ENCODE assay signal across 25 cellular contexts in the genomic region with DNA sequence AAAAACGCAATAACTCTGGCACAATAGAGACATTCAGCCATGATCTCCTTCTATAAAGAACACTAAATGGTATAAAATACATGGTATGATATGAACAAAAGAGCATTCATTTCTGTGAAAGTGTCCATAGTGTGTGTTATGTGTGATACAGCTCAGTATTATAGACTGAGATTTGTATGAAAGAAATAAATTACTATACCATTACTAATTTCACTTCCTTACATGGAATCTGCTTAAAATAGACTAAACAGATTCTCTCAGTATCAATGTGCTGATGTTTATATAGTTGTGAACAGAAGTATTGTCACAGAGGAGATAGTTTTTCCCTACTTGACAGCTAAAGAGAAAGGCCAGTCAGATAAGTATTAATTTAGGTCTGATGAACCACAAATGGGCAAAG.
"Had no signal": no experiment of that assay in that cellular context is flagged by ENCODE, and none has a peak within 500 bp of the region (broad histone marks: within the 10 kb centered on the region; RNA-seq: fewer than 3 reads in every experiment).

No MANE protein-coding gene starts in this region.

- H3K4me1 ChIP-seq: gastrocnemius medialis, left lung, parathyroid adenoma, thyroid gland, vagina had no signal

- FAIRE-seq: endometrium had no signal

- H3K4me3 ChIP-seq: gastrocnemius medialis, hepatocyte, left lung, neural progenitor cell, smooth muscle cell, stomach, thyroid gland, vagina had no signal

- H3K9me3 ChIP-seq: esophagus squamous epithelium, gastrocnemius medialis, left lung, stomach, thyroid gland, vagina had no signal

- H3K4me2 ChIP-seq: hepatocyte, neural progenitor cell, smooth muscle cell had no signal

- H3K79me2 ChIP-seq: parathyroid adenoma had no signal

- H3K27ac ChIP-seq: esophagus squamous epithelium, gastrocnemius medialis, hepatocyte, left lung, neural progenitor cell, parathyroid adenoma, stomach, thyroid gland, vagina had no signal

- H2AFZ ChIP-seq: hepatocyte, neural progenitor cell, parathyroid adenoma had no signal

- DNase-seq: cortex of kidney; effector memory CD8-positive, alpha-beta T cell; erythroblast; esophagus squamous epithelium; gastrocnemius medialis; head of caudate nucleus; left cardiac atrium; left lung; mesenchymal stem cell; naive thymus-derived CD4-positive, alpha-beta T cell; stimulated activated CD4-positive, alpha-beta T cell treated with anti-CD3 and anti-CD28 coated beads, Interleukin-12 subunit alpha, Interleukin-12 subunit beta, amount 100 ng/mL, for 4 hours; stimulated activated CD4-positive, alpha-beta T cell treated with anti-CD3 and anti-CD28 coated beads, Interleukin-1b, Interleukin-23, amount 100 ng/mL, for 48 hours; stimulated activated CD4-positive, alpha-beta T cell treated with anti-CD3 and anti-CD28 coated beads, Interleukin-4, amount 100 ng/mL, for 1 hour; stimulated activated CD8-positive, alpha-beta memory T cell treated with anti-CD3 and anti-CD28 coated beads, Interleukin-4, amount 100 ng/mL, for 48 hours; stimulated activated naive CD4-positive, alpha-beta T cell; stomach; thyroid gland; trophoblast cell had no signal

- H3K36me3 ChIP-seq: esophagus squamous epithelium, gastrocnemius medialis, left lung, neural progenitor cell, stomach, thyroid gland, vagina had no signal

- H3K9ac ChIP-seq: neural progenitor cell, parathyroid adenoma had no signal

- H3K27me3 ChIP-seq: esophagus squamous epithelium, gastrocnemius medialis, hepatocyte, left lung, neural progenitor cell, stomach, thyroid gland, vagina had no signal

- ATAC-seq: effector memory CD8-positive, alpha-beta T cell; gastrocnemius medialis; left cardiac atrium; left lung; naive thymus-derived CD4-positive, alpha-beta T cell; sciatic nerve had no signal
